1 cellular context compared by ENCODE assay signal in the genomic region with DNA sequence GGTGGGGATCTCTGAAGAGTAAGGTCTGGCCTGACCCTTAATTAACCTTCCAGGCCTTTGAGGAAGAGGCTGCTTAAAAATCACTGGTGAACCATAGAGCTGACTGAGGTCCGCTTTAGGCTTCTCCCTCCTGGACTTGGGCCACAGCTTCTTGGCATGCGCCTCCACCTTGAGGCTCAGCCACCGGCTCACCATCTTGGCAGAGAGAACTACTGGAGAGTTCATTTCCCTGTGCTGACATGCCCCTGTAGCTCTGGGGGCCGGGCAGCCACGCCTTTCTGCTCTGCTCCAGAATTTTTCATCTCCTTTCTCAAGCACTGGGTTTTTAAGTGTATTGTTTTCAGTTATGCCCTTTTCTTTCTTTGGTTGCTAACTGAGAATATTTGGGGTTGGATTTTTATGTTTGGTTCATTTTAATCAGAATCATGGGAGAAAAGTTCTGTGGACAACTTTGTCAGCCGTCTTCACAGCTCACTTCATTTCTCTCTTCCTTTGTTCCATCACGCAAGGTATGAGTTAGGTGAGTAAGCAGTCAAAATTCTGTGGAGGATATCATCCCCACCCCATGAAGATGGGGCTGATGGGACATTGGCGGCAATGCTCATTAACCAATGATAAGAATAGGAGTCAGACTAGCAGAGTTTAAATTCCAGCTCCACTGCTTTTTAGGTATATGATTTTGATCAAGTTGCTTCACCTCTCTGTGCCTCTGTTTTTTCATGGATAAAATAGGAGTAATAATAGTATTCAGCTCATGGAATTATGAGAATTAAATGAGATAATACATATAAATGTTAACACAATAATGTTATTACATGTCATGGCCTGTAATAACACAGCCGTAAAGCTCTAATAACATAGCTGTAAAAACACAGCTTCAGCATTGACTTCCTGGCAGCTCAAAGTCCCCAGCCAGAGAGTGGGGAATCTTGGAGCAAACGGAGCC.
TF ChIP-seq lines count a peak whose summit lies in the region.

No MANE protein-coding gene starts in this region.

TF ChIP-seq in IMR-90, 13 proteins besides CTCF, POLR2A, EP300 and RAD21:
- TF ChIP-seq RFX5 (IDR thresholded peaks at IDR 0.05; ENCODE audit: low read depth, low read length) (no peak), NFE2L2 (IDR thresholded peaks at IDR 0.05; ENCODE audit: low read depth, low read length) (no peak), MAFK (IDR thresholded peaks at IDR 0.05; ENCODE audit: low read depth, low read length) (no peak)
